8 cellular contexts compared by ENCODE assay signal in genomic region chr12:124804011-124804621, GRCh38. TPM values are rescaled to one million over a fixed set of nuclear protein-coding genes. Genes with fewer than 3 reads are reported as not detected.
DNase-seq lines count a peak whose midpoint lies in the region; ATAC-seq and TF ChIP-seq lines count a peak whose summit lies in the region.
"Had no signal": no experiment of that assay in that cellular context is flagged by ENCODE, and none has a peak within 500 bp of the region (broad histone marks: within the 10 kb centered on the region; RNA-seq: fewer than 3 reads in every experiment).

No MANE protein-coding gene starts in this region.

- peak; percentile 13 for DNase-seq in IMR-90
- peak in 32 of 58 donors; percentile 9 to 69 (median 30) for DNase-seq in anterior cingulate cortex (lab: John Stamatoyannopoulos, UW)
- DNase-seq in hepatocyte (ENCODE audit: low spot score): peak; percentile 44
- DNase-seq in germinal center (ENCODE audit: low spot score): no peak
- no peak for DNase-seq in NCI-H128 (lab: John Stamatoyannopoulos, UW; ENCODE audit: unreplicated experiment)
- DNase-seq: activated CD4-positive, alpha-beta T cell treated with anti-CD3 and anti-CD28 coated beads, Interleukin-2, amount 50 U/mL, for 1 hour had no signal

- intact Hi-C loops in IMR-90 (cut with micrococcal nuclease): no loop called here

- H3K9me3 ChIP-seq in IMR-90 (ENCODE audit: control insufficient read depth, insufficient read depth, low read length): no peaks in the 10 kb centered on the region
- no peaks in the 10 kb centered on the region for H3K9me3 ChIP-seq in hepatocyte (ENCODE audit: low read depth)
- no peaks in the 10 kb centered on the region for H3K9me3 ChIP-seq in thymus (ENCODE audit: control insufficient read depth)

- no peaks in the 10 kb centered on the region for H3K79me2 ChIP-seq in hepatocyte

- H3K79me1 ChIP-seq in IMR-90 (ENCODE audit: low read depth in 1 of 2, low read length in 2 of 2): no peaks in the 10 kb centered on the region

- no peak overlapping the region for H2BK20ac ChIP-seq in IMR-90 (ENCODE audit: low read depth, low read length)

- no peak overlapping the region for H2BK5ac ChIP-seq in IMR-90 (ENCODE audit: low read depth, low read length, poor library complexity, severe bottlenecking)

- in situ Hi-C loops in IMR-90 (cut with MboI; ENCODE audit: low sequenced_read_pairs): no loop called here

- BruUV-seq in IMR-90 (replicated peaks; lab: Mats Ljungman, UMichigan): no TSS peak

- no peak overlapping the region for H4K91ac ChIP-seq in IMR-90 (ENCODE audit: insufficient read depth, low read depth, low read length)

- dilution Hi-C loops in IMR-90 (cut with HindIII; ENCODE audit: low sequenced_read_pairs, unreplicated experiment): no loop called here

- H3K4me2 ChIP-seq in IMR-90 (ENCODE audit: low read depth, low read length) (no peak overlapping the region), hepatocyte (no peak overlapping the region)

- no peak overlapping the region for H2AFZ ChIP-seq in IMR-90 (replicated peaks; ENCODE audit: low read length, poor library complexity)
- H2AFZ ChIP-seq in hepatocyte: no peak overlapping the region

- H3K9ac ChIP-seq in IMR-90 (ENCODE audit: low read depth, low read length): no peak overlapping the region

- no peak overlapping the region for H2BK120ac ChIP-seq in IMR-90 (ENCODE audit: low read depth, low read length)

- H3K56ac ChIP-seq in IMR-90 (ENCODE audit: extremely low read depth, insufficient read depth, low read length): no peak overlapping the region

- H3K4me3 ChIP-seq in IMR-90 (ENCODE audit: insufficient read depth, low read depth, low read length) (no peak overlapping the region), hepatocyte (no peak overlapping the region), thymus (ENCODE audit: low read length) (no peak overlapping the region)

- H4K20me1 ChIP-seq in IMR-90 (ENCODE audit: insufficient read depth, low read length) (no peaks in the 10 kb centered on the region), hepatocyte (ENCODE audit: insufficient read depth, poor library complexity, severe bottlenecking) (no peaks in the 10 kb centered on the region)

- H2AK5ac ChIP-seq in IMR-90 (ENCODE audit: low read depth, low read length): no peak overlapping the region

- no peak overlapping the region for H2BK15ac ChIP-seq in IMR-90 (ENCODE audit: low read depth, low read length)

- CTCF ChIA-PET in IMR-90 (lab: Yijun Ruan, JAX): no interaction called here

- H3K4me1 ChIP-seq in IMR-90 (ENCODE audit: control insufficient read depth, insufficient read depth, low read length) (no peaks in the 10 kb centered on the region; the same call in 1 of the 2 replicates), hepatocyte (ENCODE audit: insufficient read depth) (peaks cover 3% of the 10 kb centered on the region), thymus (ENCODE audit: control insufficient read depth, insufficient read depth, low read length) (no peaks in the 10 kb centered on the region)

- no peak for TF ChIP-seq POLR2A in IMR-90 (IDR thresholded peaks at IDR 0.05; ENCODE audit: low read depth, low read length)

- no peak overlapping the region for H4K5ac ChIP-seq in IMR-90 (ENCODE audit: low read depth, low read length)

- TF ChIP-seq CTCF in IMR-90 (conservative IDR thresholded peaks at IDR 0.05; ENCODE audit: low read depth, low read length): no peak
- TF ChIP-seq CTCF in hepatocyte (IDR thresholded peaks at IDR 0.05; ENCODE audit: poor library complexity): no peak

- H2AK9ac ChIP-seq in IMR-90 (replicated peaks; ENCODE audit: low read depth, low read length, poor library complexity): no peak overlapping the region

- H3K14ac ChIP-seq in IMR-90 (replicated peaks; ENCODE audit: low read depth, low read length): no peak overlapping the region

- 80% methylated on average over 2 of the region's 9 CpGs; no CpG with 5 or more reads in 1 of the 2 experiments for WGBS in IMR-90 (ENCODE audit: extremely low coverage in 2 of 2, insufficient read length in 1 of 2), 2 experiments
- 87% methylated on average over 9 of the region's 9 CpGs for WGBS in hepatocyte (ENCODE audit: low lambda C conversion rate, missing lambda C conversion rate)
- WGBS in thymus: 95% methylated on average over 9 of the region's 9 CpGs

- H3K36me3 ChIP-seq in IMR-90 (ENCODE audit: control insufficient read depth, insufficient read depth, low read length) (no peaks in the 10 kb centered on the region; the same call in 1 of the 2 replicates), hepatocyte (replicated peaks; ENCODE audit: insufficient read depth, low read depth) (no peaks in the 10 kb centered on the region), thymus (ENCODE audit: control insufficient read depth, insufficient read depth) (peaks cover 12% of the 10 kb centered on the region)

- ATAC-seq in IMR-90 (ENCODE audit: low read depth) (peak; percentile 54), GM19455 (IDR thresholded peaks at IDR 0.05; ENCODE audit: unreplicated experiment) (no peak)

- H3K27ac ChIP-seq in IMR-90 (ENCODE audit: insufficient read depth, low read length) (no peak overlapping the region), hepatocyte (peak overlapping the region; percentile 31), thymus (ENCODE audit: low read depth) (peak overlapping the region; percentile 15)

- TF ChIP-seq RAD21 in IMR-90 (IDR thresholded peaks at IDR 0.05; ENCODE audit: low read length): no peak

- H3K4ac ChIP-seq in IMR-90 (ENCODE audit: low read depth, low read length): no peak overlapping the region

- 0 out of 2 replicates have a peak, but pooled peaks cover 6% of the 10 kb centered on the region for H3K9me1 ChIP-seq in IMR-90 (ENCODE audit: insufficient read depth, low read length)

- H3K23ac ChIP-seq in IMR-90 (ENCODE audit: low read depth, low read length): no peak overlapping the region

- H3K9me2 ChIP-seq in hepatocyte (replicated peaks; ENCODE audit: insufficient read depth): no peaks in the 10 kb centered on the region

- H3K27me3 ChIP-seq in IMR-90 (ENCODE audit: control insufficient read depth, insufficient read depth, low read length) (no peaks in the 10 kb centered on the region), hepatocyte (no peaks in the 10 kb centered on the region), thymus (ENCODE audit: control insufficient read depth, insufficient read depth) (no peaks in the 10 kb centered on the region)

- H4K8ac ChIP-seq in IMR-90 (ENCODE audit: low read depth in 2 of 2, low read length in 2 of 2): no peak overlapping the region

- no peak overlapping the region for H3K18ac ChIP-seq in IMR-90 (ENCODE audit: low read depth, low read length)

- POLR2A ChIA-PET in IMR-90 (lab: Charles Lee; ENCODE audit: unreplicated experiment): no interaction called here

TF ChIP-seq in IMR-90, 13 proteins besides CTCF, POLR2A, EP300 and RAD21:
- TF ChIP-seq RFX5 (IDR thresholded peaks at IDR 0.05; ENCODE audit: low read depth, low read length): no peak
- TF ChIP-seq NFE2L2 (IDR thresholded peaks at IDR 0.05; ENCODE audit: low read depth, low read length): no peak
- TF ChIP-seq USF2 (IDR thresholded peaks at IDR 0.05; ENCODE audit: low read depth, low read length): peak; percentile 62; the same call in 1 of the 2 replicates

RNA-seq across cellular contexts. Expression of gene SCARB1, which starts 59.5 kb away (rescaled TPM):
- total RNA-seq in IMR-90 (2012; rRNA removed) (3.0 and 3.6 TPM in 2 replicates), hepatocyte (50.4 and 51.5 TPM in 2 replicates)
- polyA plus RNA-seq in IMR-90 (2012; rRNA removed) (24.8 and 27.0 TPM in 2 replicates), hepatocyte (68.1 and 90.0 TPM in 2 replicates), thymus (16.7 TPM)
- polyA plus RNA-seq in IMR-90 (2012; cell fraction: cytosol; rRNA removed): 20.5 and 47.8 TPM in 2 replicates
- polyA plus RNA-seq in IMR-90 (2012; cell fraction: nucleus; rRNA removed; ENCODE audit: low replicate concordance): 36.2 and 109 TPM in 2 replicates

Comparison
In these comparisons a context has a peak if more than half of its experiments do, and no peak if none do; other contexts are left out.
1. DNase-seq: peak in IMR-90 (single experiment), anterior cingulate cortex (32 of 58) and hepatocyte (single experiment); none in germinal center (single experiment) and NCI-H128 (single experiment).